In genomic region chr11:18012906-18013781, GRCh38 we compare ENCODE assay signal across 1 cellular context.
TF ChIP-seq lines count a peak whose summit lies in the region.

Gene SERGEF, minus strand, starts transcription at chr11:18013047. Its CDS starts 37 bp downstream, at chr11:18013010.

TF ChIP-seq in K562, 482 proteins besides CTCF, POLR2A, EP300 and RAD21 (continued from another document):
- TF ChIP-seq POLR2G (IDR thresholded peaks at IDR 0.05; ENCODE audit: low read depth, low read length) (peak; percentile 89), ZFX (CRISPR knock-in tag; IDR thresholded peaks at IDR 0.05) (peak; percentile 82), RB1 (IDR thresholded peaks at IDR 0.05; ENCODE audit: low read depth) (peak; percentile 55), MYC (IDR thresholded peaks at IDR 0.05; ENCODE audit: low read depth, low read length) (peak; percentile 69), MYC (CRISPR knock-in tag; IDR thresholded peaks at IDR 0.05; ENCODE audit: borderline replicate concordance, low read depth) (no peak), ZBTB7A (IDR thresholded peaks at IDR 0.05; ENCODE audit: borderline replicate concordance, control insufficient read depth, low read depth, low read length) (peak; percentile 77; the same call in 1 of the 2 replicates), CREB3L1 (IDR thresholded peaks at IDR 0.05; ENCODE audit: borderline replicate concordance, low read depth) (peak; percentile 29; the same call in 1 of the 2 replicates), REST (CRISPR knock-in tag; IDR thresholded peaks at IDR 0.05; ENCODE audit: low read depth) (peak; percentile 13; the same call in 1 of the 2 replicates), DMBX1 (CRISPR knock-in tag; IDR thresholded peaks at IDR 0.05; ENCODE audit: borderline replicate concordance) (no peak), ETV1 (tag; conservative IDR thresholded peaks at IDR 0.05; ENCODE audit: low read depth) (0 out of 2 replicates have a peak, but pooled peaks have one; percentile 15), CAMTA2 (CRISPR knock-in tag; conservative IDR thresholded peaks at IDR 0.05) (no peak), HNRNPK (IDR thresholded peaks at IDR 0.05; ENCODE audit: low read depth, low read length, poor library complexity, severe bottlenecking) (peak; percentile 39), HMGN3 (IDR thresholded peaks at IDR 0.05; ENCODE audit: borderline replicate concordance, extremely low read depth, insufficient read length, low read depth, low read length) (peak; percentile 76), ATF1 (CRISPR knock-in tag; IDR thresholded peaks at IDR 0.05) (no peak), ATF1 (tag; IDR thresholded peaks at IDR 0.05) (peak; percentile 53; the same call in 1 of the 2 replicates), MLX (CRISPR knock-in tag; conservative IDR thresholded peaks at IDR 0.05) (no peak; a peak in 1 of 4 replicates), EGR1 (conservative IDR thresholded peaks at IDR 0.05) (peak; percentile 76; the same call in 1 of the 2 replicates), SIN3B (IDR thresholded peaks at IDR 0.05; ENCODE audit: low read depth) (peak; percentile 40; the same call in 1 of the 2 replicates), KDM5B (IDR thresholded peaks at IDR 0.05; ENCODE audit: insufficient replicate concordance, low read depth, low read length) (peak; percentile 46), MECOM (CRISPR knock-in tag; IDR thresholded peaks at IDR 0.05) (no peak), DPF2 (IDR thresholded peaks at IDR 0.05) (peak; percentile 22; the same call in 1 of the 2 replicates), L3MBTL2 (IDR thresholded peaks at IDR 0.05) (peak; percentile 69), CCNT2 (IDR thresholded peaks at IDR 0.05; ENCODE audit: borderline replicate concordance, extremely low read depth, insufficient read length, low read depth, low read length) (peak; percentile 80), TBP (optimal IDR thresholded peaks at IDR 0.05; ENCODE audit: low read depth, low read length) (peak; percentile 45), MNT (conservative IDR thresholded peaks at IDR 0.05) (peak in 1 of 2 experiments; percentile 59; a peak in 2 of 4 replicates), GMEB1 (CRISPR knock-in tag; IDR thresholded peaks at IDR 0.05) (peak; percentile 78), SRF (CRISPR knock-in tag; IDR thresholded peaks at IDR 0.05) (peak in 1 of 2 experiments; percentile 58; a peak in 2 of 4 replicates), ZBTB34 (CRISPR knock-in tag; IDR thresholded peaks at IDR 0.05) (no peak), ESRRA (IDR thresholded peaks at IDR 0.05; ENCODE audit: borderline replicate concordance, low read depth) (peak; percentile 64; the same call in 1 of the 2 replicates), SIN3A (IDR thresholded peaks at IDR 0.05; ENCODE audit: borderline replicate concordance in 2 of 2, control insufficient read depth in 1 of 2, low read depth in 2 of 2, low read length in 2 of 2) (peak in 1 of 2 experiments; percentile 30; a peak in 1 of 4 replicates), TAF1 (IDR thresholded peaks at IDR 0.05; ENCODE audit: control insufficient read depth, extremely low read depth, insufficient read depth, low read length, severe bottlenecking) (peak; percentile 36), TCF15 (CRISPR knock-in tag; IDR thresholded peaks at IDR 0.05) (0 out of 2 replicates have a peak, but pooled peaks have one; percentile 20), BHLHE40 (IDR thresholded peaks at IDR 0.05; ENCODE audit: low read length) (peak; percentile 54), VEZF1 (CRISPR knock-in tag; IDR thresholded peaks at IDR 0.05) (peak; percentile 82), GABPB1 (CRISPR knock-in tag; IDR thresholded peaks at IDR 0.05) (0 out of 2 replicates have a peak, but pooled peaks have one; percentile 41)
TF ChIP-seq in K562: peak in this region for 71.
